1 cellular context compared by ENCODE assay signal in genomic region chr1:109425391-109425790, GRCh38.
TF ChIP-seq lines count a peak whose summit lies in the region.

No MANE protein-coding gene starts in this region.

TF ChIP-seq in HepG2, 621 proteins besides CTCF, POLR2A, EP300 and RAD21:
- no peak for TF ChIP-seq DNMT3B (CRISPR knock-in tag; conservative IDR thresholded peaks at IDR 0.05)
- TF ChIP-seq SPEN (CRISPR knock-in tag; IDR thresholded peaks at IDR 0.05; ENCODE audit: low read depth), result no peak
- TF ChIP-seq NFIC (IDR thresholded peaks at IDR 0.05; ENCODE audit: low read length), result 0 out of 2 replicates have a peak, but pooled peaks have one; percentile 5
- TF ChIP-seq ARID4A (CRISPR knock-in tag; IDR thresholded peaks at IDR 0.05; ENCODE audit: borderline replicate concordance), result no peak
